Comparison of ENCODE assay signal across 8 cellular contexts in genomic region chr1:68232354-68233148, GRCh38. TPM values are rescaled to one million over a fixed set of nuclear protein-coding genes. Genes with fewer than 3 reads are reported as not detected.
DNase-seq lines count a peak whose midpoint lies in the region; TF ChIP-seq lines count a peak whose summit lies in the region.

Gene WLS, minus strand, starts transcription at chr1:68232523. Its CDS starts 224 bp downstream, at chr1:68232299.

- H3K9ac ChIP-seq in fibroblast of lung (ENCODE audit: insufficient read depth, low read length) (peak within 1 kb of the TSS; percentile 80), mucosa of stomach (ENCODE audit: low read length) (peak within 1 kb of the TSS; percentile 96)

- H3K27ac ChIP-seq in fibroblast of lung (ENCODE audit: insufficient read depth, low read length): peak within 1 kb of the TSS; percentile 86

- H3K27me3 ChIP-seq in fibroblast of lung (ENCODE audit: control insufficient read depth, insufficient read depth, low read length) (no peaks in the 10 kb centered on the region), mucosa of stomach (ENCODE audit: control insufficient read depth, insufficient read depth, low read length) (no peaks in the 10 kb centered on the region)

- H3K36me3 ChIP-seq in fibroblast of lung (ENCODE audit: control insufficient read depth, insufficient read depth, low read length) (peaks cover 2% of the 10 kb centered on the region), mucosa of stomach (ENCODE audit: control insufficient read depth, insufficient read depth, low read length) (no peaks in the 10 kb centered on the region)

- H3K4me3 ChIP-seq in fibroblast of lung (replicated peaks in 1 of 4; ENCODE audit: control extremely low read depth in 1 of 4, insufficient read depth in 1 of 4, low read depth in 3 of 4, low read length in 4 of 4) (peak within 1 kb of the TSS; percentile 69 to 100 (median 90)), mucosa of stomach (ENCODE audit: low read length) (peak within 1 kb of the TSS; percentile 92)

- TF ChIP-seq CTCF in fibroblast of lung (conservative IDR thresholded peaks at IDR 0.05 in 1 of 2, IDR thresholded peaks at IDR 0.05 in 1 of 2; ENCODE audit: low read depth in 1 of 2, low read length in 2 of 2): peak in 1 of 2 donors; percentile 14

- H3K4me1 ChIP-seq in fibroblast of lung (ENCODE audit: control insufficient read depth, extremely low read depth, insufficient read depth, low read length): peaks cover 6% of the 10 kb centered on the region
- no peaks in the 10 kb centered on the region for H3K4me1 ChIP-seq in mucosa of stomach (ENCODE audit: control insufficient read depth, insufficient read depth, low read length)

- peaks cover 45% of the 10 kb centered on the region for H3K79me2 ChIP-seq in fibroblast of lung (ENCODE audit: control insufficient read depth, insufficient read depth, low read length)

- H3K9me3 ChIP-seq in fibroblast of lung (ENCODE audit: control insufficient read depth, insufficient read depth, low read depth, low read length): no peaks in the 10 kb centered on the region
- H3K9me3 ChIP-seq in mucosa of stomach (ENCODE audit: control insufficient read depth, low read length): no peaks in the 10 kb centered on the region

- peak in 12 of 14 donors; percentile 4 to 82 (median 62) for DNase-seq in C1 segment of cervical spinal cord (lab: John Stamatoyannopoulos, UW)
- peak; percentile 19 for DNase-seq in HuH-7.5 (ENCODE audit: low spot score)
- peak; percentile 57 for DNase-seq in SW480 (ENCODE audit: low spot score)
- peak; percentile 83 to 84 for DNase-seq in fibroblast of lung (ENCODE audit: low read depth in 2 of 2)
- peak; percentile 87 for DNase-seq in ureter (ENCODE audit: low spot score)
- DNase-seq in activated CD4-positive, alpha-beta T cell treated with anti-CD3 and anti-CD28 coated beads for 1 hour: no peak
- DNase-seq in stimulated activated CD4-positive, alpha-beta T cell treated with anti-CD3 and anti-CD28 coated beads, Interleukin-2, amount 100 ng/mL, for 24 hours: no peak

- H4K20me1 ChIP-seq in fibroblast of lung (ENCODE audit: control insufficient read depth, extremely low read depth, insufficient read depth, low read length): no peaks in the 10 kb centered on the region

- peak within 1 kb of the TSS; percentile 90 for H3K4me2 ChIP-seq in fibroblast of lung (ENCODE audit: extremely low read depth, insufficient read depth, low read length)

- H2AFZ ChIP-seq in fibroblast of lung (ENCODE audit: low read length): peak within 1 kb of the TSS; percentile 83

RNA-seq across cellular contexts. Expression of gene WLS, which starts in this region (rescaled TPM):
- total RNA-seq in fibroblast of lung (85.5 and 156 TPM in 2 replicates), ureter (186 TPM)
- polyA plus RNA-seq in fibroblast of lung: 269 and 290 TPM in 2 replicates
- 185 and 242 TPM in 2 replicates for polyA plus RNA-seq in fibroblast of lung (2012)
- 256 and 350 TPM in 2 replicates for polyA minus RNA-seq in fibroblast of lung (ENCODE audit: low replicate concordance)

Comparison
In these comparisons a context has a peak if more than half of its experiments do, and no peak if none do; other contexts are left out.
1. DNase-seq: peak in C1 segment of cervical spinal cord (12 of 14), HuH-7.5 (single experiment), SW480 (single experiment), fibroblast of lung (2 of 2) and ureter (single experiment); none in activated CD4-positive, alpha-beta T cell treated with anti-CD3 and anti-CD28 coated beads for 1 hour (single experiment) and stimulated activated CD4-positive, alpha-beta T cell treated with anti-CD3 and anti-CD28 coated beads, Interleukin-2, amount 100 ng/mL, for 24 hours (0 of 2).